9 cellular contexts compared by ENCODE assay signal in genomic region chr10:108204528-108205313, GRCh38.
DNase-seq lines count a peak whose midpoint lies in the region; ATAC-seq and TF ChIP-seq lines count a peak whose summit lies in the region.
"Had no signal": no experiment of that assay in that cellular context is flagged by ENCODE, and none has a peak within 500 bp of the region (broad histone marks: within the 10 kb centered on the region; RNA-seq: fewer than 3 reads in every experiment).

No MANE protein-coding gene starts in this region.

- 52% methylated on average over 8 of the region's 8 CpGs for WGBS in right cardiac atrium

- no peaks in the 10 kb centered on the region for H3K4me1 Mint-ChIP-seq in activated naive CD4-positive, alpha-beta T cell treated with anti-CD3 and anti-CD28 coated beads for 36 hours (ENCODE audit: low read depth)
- no peaks in the 10 kb centered on the region for H3K4me1 Mint-ChIP-seq in activated naive CD8-positive, alpha-beta T cell treated with anti-CD3 and anti-CD28 coated beads for 36 hours
- H3K4me1 Mint-ChIP-seq: activated naive CD8-positive, alpha-beta T cell treated with anti-CD3 and anti-CD28 coated beads, Interleukin-2, amount 10 ng/mL, durations not matched to agents 7 days and 5 days had no signal

- CTCF ChIA-PET in activated naive CD4-positive, alpha-beta T cell treated with anti-CD3 and anti-CD28 coated beads for 36 hours (lab: Charles Lee) = interaction anchor here (0.6 to 0.7 kb wide), 5 partner anchors 68 to 1641 kb away, joined by 3 to 8 read pairs (median 4); no protein-coding TSS in a partner anchor

- H3K9me3 ChIP-seq in left ventricle myocardium inferior (replicated peaks) (no peaks in the 10 kb centered on the region), right cardiac atrium (ENCODE audit: control insufficient read depth, low read length) (no peaks in the 10 kb centered on the region)

- H3K27me3 ChIP-seq in left ventricle myocardium inferior (ENCODE audit: low read depth) = no peaks in the 10 kb centered on the region
- H3K27me3 ChIP-seq in right cardiac atrium (ENCODE audit: control insufficient read depth, insufficient read depth) = no peaks in the 10 kb centered on the region

- H3K4me1 ChIP-seq in left ventricle myocardium inferior (no peaks in the 10 kb centered on the region), right cardiac atrium (ENCODE audit: control insufficient read depth, insufficient read depth, low read length) (no peaks in the 10 kb centered on the region)

- H3K4me3 Mint-ChIP-seq in activated naive CD4-positive, alpha-beta T cell treated with anti-CD3 and anti-CD28 coated beads for 36 hours = no peak overlapping the region
- no peak overlapping the region for H3K4me3 Mint-ChIP-seq in activated naive CD8-positive, alpha-beta T cell treated with anti-CD3 and anti-CD28 coated beads for 36 hours
- H3K4me3 Mint-ChIP-seq: activated naive CD8-positive, alpha-beta T cell treated with anti-CD3 and anti-CD28 coated beads, Interleukin-2, amount 10 ng/mL, durations not matched to agents 7 days and 5 days had no signal

- intact Hi-C loops in left ventricle myocardium inferior (cut with micrococcal nuclease) (no loop called here), right cardiac atrium (cut with DNase I) (no loop called here)
- intact Hi-C loops in activated naive CD4-positive, alpha-beta T cell treated with anti-CD3 and anti-CD28 coated beads for 36 hours (cut with micrococcal nuclease) = loop anchor here (10.0 kb wide), 1 partner anchor 340 kb away; no protein-coding TSS in a partner anchor

- DNase-seq in left ventricle myocardium inferior (no peak), right cardiac atrium (no peak), SKM-1 (lab: John Stamatoyannopoulos, UW; ENCODE audit: unreplicated experiment) (peak; percentile 18), islet precursor cell (peak; percentile 62)
- no peak for DNase-seq in activated naive CD4-positive, alpha-beta T cell treated with anti-CD3 and anti-CD28 coated beads for 36 hours
- DNase-seq in activated naive CD4-positive, alpha-beta T cell treated with Interleukin-2 at 50 U/mL for 16 hours = no peak
- DNase-seq in activated naive CD8-positive, alpha-beta T cell treated with anti-CD3 and anti-CD28 coated beads for 36 hours = no peak
- DNase-seq: activated naive CD8-positive, alpha-beta T cell treated with anti-CD3 and anti-CD28 coated beads, Interleukin-2, amount 10 ng/mL, durations not matched to agents 7 days and 5 days had no signal

- H3K36me3 Mint-ChIP-seq in activated naive CD4-positive, alpha-beta T cell treated with anti-CD3 and anti-CD28 coated beads for 36 hours (ENCODE audit: low read depth) = no peaks in the 10 kb centered on the region
- no peaks in the 10 kb centered on the region for H3K36me3 Mint-ChIP-seq in activated naive CD8-positive, alpha-beta T cell treated with anti-CD3 and anti-CD28 coated beads for 36 hours
- H3K36me3 Mint-ChIP-seq: activated naive CD8-positive, alpha-beta T cell treated with anti-CD3 and anti-CD28 coated beads, Interleukin-2, amount 10 ng/mL, durations not matched to agents 7 days and 5 days had no signal

- no peak overlapping the region for H3K27ac Mint-ChIP-seq in activated naive CD4-positive, alpha-beta T cell treated with anti-CD3 and anti-CD28 coated beads for 36 hours
- no peak overlapping the region for H3K27ac Mint-ChIP-seq in activated naive CD8-positive, alpha-beta T cell treated with anti-CD3 and anti-CD28 coated beads for 36 hours
- H3K27ac Mint-ChIP-seq: activated naive CD8-positive, alpha-beta T cell treated with anti-CD3 and anti-CD28 coated beads, Interleukin-2, amount 10 ng/mL, durations not matched to agents 7 days and 5 days had no signal

- no peaks in the 10 kb centered on the region for H3K36me3 ChIP-seq in left ventricle myocardium inferior

- ATAC-seq in right cardiac atrium = no peak
- ATAC-seq in HG03378 (IDR thresholded peaks at IDR 0.05; ENCODE audit: unreplicated experiment) = peak; percentile 84

- H3K4me3 ChIP-seq in left ventricle myocardium inferior (no peak overlapping the region), right cardiac atrium (ENCODE audit: low read length) (no peak overlapping the region)

- no peak overlapping the region for H3K27ac ChIP-seq in left ventricle myocardium inferior (replicated peaks)
- no peak overlapping the region for H3K27ac ChIP-seq in right cardiac atrium (ENCODE audit: low read length)

- no peaks in the 10 kb centered on the region for H3K27me3 Mint-ChIP-seq in activated naive CD4-positive, alpha-beta T cell treated with anti-CD3 and anti-CD28 coated beads for 36 hours (ENCODE audit: low read depth)
- H3K27me3 Mint-ChIP-seq in activated naive CD8-positive, alpha-beta T cell treated with anti-CD3 and anti-CD28 coated beads for 36 hours = no peaks in the 10 kb centered on the region
- H3K27me3 Mint-ChIP-seq: activated naive CD8-positive, alpha-beta T cell treated with anti-CD3 and anti-CD28 coated beads, Interleukin-2, amount 10 ng/mL, durations not matched to agents 7 days and 5 days had no signal

- H3K9me3 Mint-ChIP-seq in activated naive CD4-positive, alpha-beta T cell treated with anti-CD3 and anti-CD28 coated beads for 36 hours = peaks cover 7% of the 10 kb centered on the region
- peaks cover 2% of the 10 kb centered on the region for H3K9me3 Mint-ChIP-seq in activated naive CD8-positive, alpha-beta T cell treated with anti-CD3 and anti-CD28 coated beads for 36 hours

- peak; percentile 45 for TF ChIP-seq CTCF in left ventricle myocardium inferior (IDR thresholded peaks at IDR 0.05; ENCODE audit: borderline replicate concordance)

Comparison
In these comparisons a context has a peak if more than half of its experiments do, and no peak if none do; other contexts are left out.
1. DNase-seq: peak in SKM-1 (single experiment) and islet precursor cell (single experiment); none in left ventricle myocardium inferior (single experiment), right cardiac atrium (0 of 3), activated naive CD4-positive, alpha-beta T cell treated with anti-CD3 and anti-CD28 coated beads for 36 hours (single experiment), activated naive CD4-positive, alpha-beta T cell treated with Interleukin-2 at 50 U/mL for 16 hours (single experiment) and activated naive CD8-positive, alpha-beta T cell treated with anti-CD3 and anti-CD28 coated beads for 36 hours (single experiment).